ENCODE assay signal across 25 cellular contexts in the genomic region with DNA sequence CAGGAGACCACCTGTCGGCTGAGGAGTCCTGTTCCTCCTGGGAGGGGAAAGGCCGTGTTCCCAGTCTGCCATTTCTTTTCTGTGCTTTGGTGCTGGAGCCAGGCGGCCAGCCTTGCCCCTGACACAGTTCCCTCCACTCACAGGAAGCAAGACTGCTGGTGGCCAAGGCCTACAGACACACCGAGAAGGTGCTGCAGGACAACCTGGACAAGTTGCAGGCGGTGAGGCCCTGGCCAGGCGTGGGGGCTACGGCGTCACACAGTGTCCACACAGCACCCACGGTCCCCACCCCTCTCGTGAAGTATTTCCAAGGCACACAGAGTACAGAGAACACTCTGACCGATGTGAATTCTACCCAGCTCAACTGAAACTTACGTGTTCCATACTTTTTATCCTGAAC. TPM values are rescaled to one million over a fixed set of nuclear protein-coding genes. Genes with fewer than 3 reads are reported as not detected.
"Had no signal": no experiment of that assay in that cellular context is flagged by ENCODE, and none has a peak within 500 bp of the region (broad histone marks: within the 10 kb centered on the region; RNA-seq: fewer than 3 reads in every experiment).

No MANE protein-coding gene starts in this region.

- H3K9me3 ChIP-seq: colonic mucosa, esophagus squamous epithelium, gastrocnemius medialis, heart right ventricle, left lung, lower lobe of right lung, mucosa of descending colon had no signal

- H3K4me1 ChIP-seq: colonic mucosa had no signal

- ATAC-seq: esophagus mucosa, gastrocnemius medialis, heart right ventricle, left cardiac atrium, left lung, left ventricle myocardium superior, lower lobe of right lung, mucosa of descending colon had no signal

- FAIRE-seq: endometrium, islet of Langerhans, keratinocyte had no signal

- DNase-seq: colonic mucosa; cortex of kidney; effector CD8-positive, alpha-beta T cell; erythroblast; esophagus squamous epithelium; foreskin fibroblast; foreskin melanocyte; gastrocnemius medialis; glutamatergic neuron; head of caudate nucleus; heart right ventricle; hippocampal formation; left cardiac atrium; left lung; left ventricle myocardium superior; lower lobe of right lung; mesenchymal stem cell; mucosa of descending colon; naive B cell had no signal

- H3K27me3 ChIP-seq: colonic mucosa, esophagus squamous epithelium, gastrocnemius medialis, heart right ventricle, left lung had no signal

- H3K27ac ChIP-seq: colonic mucosa, epithelial cell of prostate, esophagus squamous epithelium, gastrocnemius medialis, heart right ventricle, left lung, lower lobe of right lung had no signal

- H3K4me3 ChIP-seq: colonic mucosa, esophagus squamous epithelium, gastrocnemius medialis, heart right ventricle, left lung, lower lobe of right lung, mucosa of descending colon had no signal

RNA-seq across cellular contexts. Expression of a gene that starts 21.2 kb away (rescaled TPM):
- total RNA-seq: gastrocnemius medialis, left cardiac atrium, left ventricle myocardium superior had no signal

RNA-seq across cellular contexts. Expression of a gene that starts 59.1 kb away (rescaled TPM):
- total RNA-seq: esophagus mucosa, gastrocnemius medialis, heart right ventricle, left cardiac atrium, left ventricle myocardium superior, myocyte had no signal
